In the genomic region with DNA sequence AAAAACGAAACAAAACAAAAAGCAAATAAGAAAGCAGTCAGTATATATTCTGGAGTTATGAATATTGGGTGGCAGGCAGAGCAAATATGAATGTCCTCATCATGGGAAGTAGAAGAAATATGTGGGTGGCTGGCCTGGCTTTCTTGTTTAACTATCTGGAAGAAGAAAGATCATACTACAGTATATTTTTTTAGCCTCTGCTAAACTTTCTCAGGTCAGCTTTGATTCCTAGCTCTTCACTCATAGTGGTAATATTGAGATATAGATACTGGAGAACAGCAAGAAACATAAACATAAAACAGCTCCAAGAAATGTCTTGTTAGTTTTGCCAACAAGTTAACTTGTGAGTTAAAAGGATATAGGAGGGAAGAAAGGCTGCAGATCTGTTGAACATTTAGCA, we compare ENCODE assay signal across 22 cellular contexts.
DNase-seq lines count a peak whose midpoint lies in the region; ATAC-seq and TF ChIP-seq lines count a peak whose summit lies in the region.
"Had no signal": no experiment of that assay in that cellular context is flagged by ENCODE, and none has a peak within 500 bp of the region (broad histone marks: within the 10 kb centered on the region; RNA-seq: fewer than 3 reads in every experiment).

No MANE protein-coding gene starts in this region.

- POLR2A ChIA-PET in AG04449 (lab: Yijun Ruan, JAX) = interaction anchor here (1.0 kb wide), 1 partner anchor 23 kb away, joined by 5 read pairs; no protein-coding TSS in a partner anchor
- POLR2A ChIA-PET in RWPE1 (lab: Yijun Ruan, JAX; ENCODE audit: low non-redundant PET) = no interaction called here

- H3K9me3 ChIP-seq in duodenal mucosa (ENCODE audit: control insufficient read depth in 1 of 2, low read length in 2 of 2) (no peaks in the 10 kb centered on the region), muscle layer of duodenum (ENCODE audit: control insufficient read depth in 1 of 2, low read length in 2 of 2) (no peaks in the 10 kb centered on the region), left lung (no peaks in the 10 kb centered on the region)

- intact Hi-C loops in left lung (cut with DNase I) = no loop called here

- H3K9ac ChIP-seq in duodenal mucosa (ENCODE audit: low read depth in 1 of 2, low read length in 2 of 2) = no peak overlapping the region
- H3K9ac ChIP-seq: neural progenitor cell had no signal

- DNase-seq in AG04449 (ENCODE audit: low read depth, low spot score) (peak; percentile 52), RWPE1 (ENCODE audit: low spot score) (no peak), left lung (no peak), DMS79 (lab: John Stamatoyannopoulos, UW) (no peak), GDM1 (lab: John Stamatoyannopoulos, UW) (no peak)
- no peak for DNase-seq in activated CD8-positive, alpha-beta memory T cell treated with anti-CD3 and anti-CD28 coated beads, Interleukin-2, amount 50 U/mL, for 48 hours
- DNase-seq: activated CD4-positive, alpha-beta T cell treated with anti-CD3 and anti-CD28 coated beads for 36 hours; activated CD8-positive, alpha-beta memory T cell treated with anti-CD3 and anti-CD28 coated beads, Interleukin-2, amount 10 ng/mL, durations not matched to agents 7 days and 5 days; activated effector memory CD4-positive, alpha-beta T cell treated with Interleukin-2 at 50 U/mL for 16 hours; amygdala; COR-L47; head of caudate nucleus; mesendoderm; MV-4-11; NCI-H1930; NCI-H446 treated with DMSO at 0.1 percent for 48 hours; stimulated activated naive B cell treated with anti-CD40 and anti-IgM and Interleukin-4, amounts not matched to agents 10 μg/mL and 1 μg/mL and 100 μg/mL, for 72 hours; T1000 had no signal

- H3K27ac ChIP-seq in RWPE1 = peak overlapping the region; percentile 73
- peak overlapping the region; percentile 59 for H3K27ac ChIP-seq in duodenal mucosa (ENCODE audit: low read depth, low read length)
- peak overlapping the region; percentile 94 for H3K27ac ChIP-seq in muscle layer of duodenum (ENCODE audit: low read length)
- H3K27ac ChIP-seq in left lung = no peak overlapping the region
- H3K27ac ChIP-seq: HL-60, neural progenitor cell had no signal

- TF ChIP-seq CTCF in AG04449 (IDR thresholded peaks at IDR 0.05; ENCODE audit: insufficient read depth, low read length, missing control alignments) (no peak), RWPE1 (conservative IDR thresholded peaks at IDR 0.05; ENCODE audit: low read depth) (no peak), left lung (IDR thresholded peaks at IDR 0.05) (no peak)

- no peak for ATAC-seq in left lung
- ATAC-seq: activated CD4-positive, alpha-beta T cell treated with anti-CD3 and anti-CD28 coated beads for 36 hours; activated CD8-positive, alpha-beta memory T cell treated with anti-CD3 and anti-CD28 coated beads, Interleukin-2, amount 10 ng/mL, durations not matched to agents 7 days and 5 days; stimulated activated naive B cell treated with anti-CD40 and anti-IgM and Interleukin-4, amounts not matched to agents 10 μg/mL and 1 μg/mL and 100 μg/mL, for 72 hours had no signal

- H3K4me1 ChIP-seq in duodenal mucosa (ENCODE audit: control insufficient read depth in 1 of 2, insufficient read depth in 2 of 2, low read length in 2 of 2) (peaks cover 40 to 61% of the 10 kb centered on the region in 2 donors), muscle layer of duodenum (ENCODE audit: control insufficient read depth in 1 of 2, insufficient read depth in 2 of 2, low read length in 2 of 2) (peaks cover 26 to 28% of the 10 kb centered on the region in 2 donors), left lung (peaks cover 23 to 34% of the 10 kb centered on the region in 2 donors)

- H3K4me3 ChIP-seq in AG04449 (ENCODE audit: low read depth, low read length) (no peak overlapping the region), duodenal mucosa (ENCODE audit: low read depth in 1 of 2, low read length in 2 of 2) (no peak overlapping the region), muscle layer of duodenum (ENCODE audit: low read depth in 1 of 2, low read length in 2 of 2) (no peak overlapping the region), left lung (no peak overlapping the region)
- H3K4me3 ChIP-seq: neural progenitor cell had no signal

- H3K36me3 ChIP-seq in duodenal mucosa (ENCODE audit: control insufficient read depth in 1 of 2, insufficient read depth in 2 of 2, low read length in 2 of 2) (peaks cover 0 to under 1% of the 10 kb centered on the region in 2 donors), muscle layer of duodenum (ENCODE audit: control insufficient read depth in 1 of 2, insufficient read depth in 2 of 2, low read length in 2 of 2) (no peaks in the 10 kb centered on the region), left lung (no peaks in the 10 kb centered on the region)
- H3K36me3 ChIP-seq: neural progenitor cell had no signal

- CTCF ChIA-PET in AG04449 (lab: Yijun Ruan, JAX) = interaction anchor here (0.6 kb wide), 1 partner anchor 28 kb away, joined by 3 read pairs; no protein-coding TSS in a partner anchor
- CTCF ChIA-PET in RWPE1 (lab: Yijun Ruan, JAX) = no interaction called here

- no peaks in the 10 kb centered on the region for H3K27me3 ChIP-seq in duodenal mucosa (ENCODE audit: control insufficient read depth in 1 of 2, insufficient read depth in 2 of 2, low read length in 2 of 2)
- H3K27me3 ChIP-seq in muscle layer of duodenum (ENCODE audit: low read depth, low read length) = no peaks in the 10 kb centered on the region
- no peaks in the 10 kb centered on the region for H3K27me3 ChIP-seq in left lung
- H3K27me3 ChIP-seq: neural progenitor cell had no signal

Comparison
In these comparisons a context has a peak if more than half of its experiments do, and no peak if none do; other contexts are left out.
1. H3K27ac ChIP-seq: peak in RWPE1 (single experiment), duodenal mucosa (single experiment) and muscle layer of duodenum (single experiment); none in left lung (0 of 2).